1 cellular context compared by ENCODE assay signal in genomic region chr9:34750320-34750719, GRCh38.
TF ChIP-seq lines count a peak whose summit lies in the region.

No MANE protein-coding gene starts in this region.

TF ChIP-seq in HEK293, 187 proteins besides CTCF, POLR2A, EP300 and RAD21 (continued from another document):
- TF ChIP-seq, protein P1, sequence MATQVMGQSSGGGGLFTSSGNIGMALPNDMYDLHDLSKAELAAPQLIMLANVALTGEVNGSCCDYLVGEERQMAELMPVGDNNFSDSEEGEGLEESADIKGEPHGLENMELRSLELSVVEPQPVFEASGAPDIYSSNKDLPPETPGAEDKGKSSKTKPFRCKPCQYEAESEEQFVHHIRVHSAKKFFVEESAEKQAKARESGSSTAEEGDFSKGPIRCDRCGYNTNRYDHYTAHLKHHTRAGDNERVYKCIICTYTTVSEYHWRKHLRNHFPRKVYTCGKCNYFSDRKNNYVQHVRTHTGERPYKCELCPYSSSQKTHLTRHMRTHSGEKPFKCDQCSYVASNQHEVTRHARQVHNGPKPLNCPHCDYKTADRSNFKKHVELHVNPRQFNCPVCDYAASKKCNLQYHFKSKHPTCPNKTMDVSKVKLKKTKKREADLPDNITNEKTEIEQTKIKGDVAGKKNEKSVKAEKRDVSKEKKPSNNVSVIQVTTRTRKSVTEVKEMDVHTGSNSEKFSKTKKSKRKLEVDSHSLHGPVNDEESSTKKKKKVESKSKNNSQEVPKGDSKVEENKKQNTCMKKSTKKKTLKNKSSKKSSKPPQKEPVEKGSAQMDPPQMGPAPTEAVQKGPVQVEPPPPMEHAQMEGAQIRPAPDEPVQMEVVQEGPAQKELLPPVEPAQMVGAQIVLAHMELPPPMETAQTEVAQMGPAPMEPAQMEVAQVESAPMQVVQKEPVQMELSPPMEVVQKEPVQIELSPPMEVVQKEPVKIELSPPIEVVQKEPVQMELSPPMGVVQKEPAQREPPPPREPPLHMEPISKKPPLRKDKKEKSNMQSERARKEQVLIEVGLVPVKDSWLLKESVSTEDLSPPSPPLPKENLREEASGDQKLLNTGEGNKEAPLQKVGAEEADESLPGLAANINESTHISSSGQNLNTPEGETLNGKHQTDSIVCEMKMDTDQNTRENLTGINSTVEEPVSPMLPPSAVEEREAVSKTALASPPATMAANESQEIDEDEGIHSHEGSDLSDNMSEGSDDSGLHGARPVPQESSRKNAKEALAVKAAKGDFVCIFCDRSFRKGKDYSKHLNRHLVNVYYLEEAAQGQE (tag by site-specific recombination; IDR thresholded peaks at IDR 0.05) = peak; percentile 71
- TF ChIP-seq ZNF121 (tag by site-specific recombination; IDR thresholded peaks at IDR 0.05) (0 out of 2 replicates have a peak, but pooled peaks have one; percentile 10), ZNF266 (tag by site-specific recombination; IDR thresholded peaks at IDR 0.05; ENCODE audit: low read depth) (0 out of 2 replicates have a peak, but pooled peaks have one; percentile 77), ZNF654 (tag by site-specific recombination; IDR thresholded peaks at IDR 0.05; ENCODE audit: low read depth) (peak; percentile 34), ZNF510 (tag by site-specific recombination; IDR thresholded peaks at IDR 0.05; ENCODE audit: insufficient replicate concordance) (peak; percentile 56), ZNF426 (tag by site-specific recombination; IDR thresholded peaks at IDR 0.05) (peak; percentile 89), ZNF404 (tag by site-specific recombination; IDR thresholded peaks at IDR 0.05) (0 out of 2 replicates have a peak, but pooled peaks have one; percentile 31), ZNF623 (tag by site-specific recombination; IDR thresholded peaks at IDR 0.05) (peak; percentile 74), ZNF433 (tag by site-specific recombination; IDR thresholded peaks at IDR 0.05; ENCODE audit: low read depth) (peak; percentile 52; the same call in 1 of the 2 replicates), ZNF555 (tag by site-specific recombination; conservative IDR thresholded peaks at IDR 0.05) (peak; percentile 89), ZNF518A (tag by site-specific recombination; conservative IDR thresholded peaks at IDR 0.05; ENCODE audit: low read depth) (peak; percentile 87), ZNF202 (tag by site-specific recombination; IDR thresholded peaks at IDR 0.05; ENCODE audit: borderline replicate concordance) (peak; percentile 71; the same call in 1 of the 2 replicates), ZNF394 (tag by site-specific recombination; IDR thresholded peaks at IDR 0.05; ENCODE audit: borderline replicate concordance) (peak; percentile 92), ZBTB8A (tag by site-specific recombination; IDR thresholded peaks at IDR 0.05) (peak; percentile 72), ZFP37 (tag by site-specific recombination; IDR thresholded peaks at IDR 0.05) (0 out of 2 replicates have a peak, but pooled peaks have one; percentile 27), ZXDB (tag by site-specific recombination; IDR thresholded peaks at IDR 0.05) (peak; percentile 61)
